8 cellular contexts compared by ENCODE assay signal in the genomic region with DNA sequence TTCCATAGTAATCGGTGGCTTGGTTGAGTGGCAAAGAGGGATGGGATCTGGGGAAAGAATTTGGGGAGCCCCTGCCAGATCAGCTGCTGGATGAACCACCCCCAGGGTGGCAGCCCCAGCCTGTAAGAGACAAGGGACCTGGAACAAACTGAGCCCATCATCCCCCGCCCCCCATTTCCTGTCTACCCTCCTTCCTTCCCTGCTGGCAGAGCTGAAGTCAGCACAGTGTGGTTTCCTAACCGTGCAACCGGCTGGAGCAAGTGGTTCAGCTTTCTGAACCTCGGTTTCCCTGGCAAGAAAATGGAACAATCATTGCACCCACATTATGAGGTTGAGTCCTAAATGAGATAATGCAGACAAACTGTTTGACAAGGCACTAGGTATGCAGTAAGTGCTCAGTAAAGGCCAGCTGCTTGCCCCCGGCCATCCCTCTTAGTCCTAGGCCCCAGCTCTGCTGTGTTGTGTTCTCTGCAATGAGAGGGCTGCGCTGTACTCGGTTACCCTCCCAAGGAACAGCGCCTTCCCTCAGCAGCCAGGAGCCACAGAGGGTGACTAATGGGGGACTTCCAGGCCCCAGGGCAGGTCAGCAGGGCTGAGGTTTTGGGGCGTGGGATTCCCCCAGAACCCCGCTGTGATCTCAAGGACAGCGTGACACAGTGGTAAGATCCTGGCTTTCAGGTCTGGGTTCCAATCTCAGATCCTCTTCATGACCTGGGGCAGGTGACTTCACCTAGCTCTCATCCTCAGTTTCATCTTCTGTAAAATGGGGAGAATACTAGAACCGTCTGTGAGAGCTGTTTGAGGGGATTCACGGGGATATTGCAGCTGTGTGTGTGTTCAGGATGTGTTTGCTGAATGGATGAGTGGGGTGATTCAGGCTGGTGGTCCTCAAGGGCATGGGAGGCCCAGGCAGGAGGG. TPM values are rescaled to one million over a fixed set of nuclear protein-coding genes. Genes with fewer than 3 reads are reported as not detected.
DNase-seq lines count a peak whose midpoint lies in the region; ATAC-seq and TF ChIP-seq lines count a peak whose summit lies in the region.

No MANE protein-coding gene starts in this region.

- H3K9me3 ChIP-seq in Peyer's patch (no peaks in the 10 kb centered on the region), esophagus squamous epithelium (no peaks in the 10 kb centered on the region)

- peak overlapping the region in 3 of 4 donors; percentile 16 to 73 (median 55) for H3K27ac ChIP-seq in Peyer's patch
- peak overlapping the region in 1 of 4 donors; percentile 38 for H3K27ac ChIP-seq in esophagus squamous epithelium

- intact Hi-C loops in esophagus squamous epithelium (cut with DNase I) = loop anchor here (5.0 kb wide), 1 partner anchor 55 kb away; a partner anchor contains a TSS

- H3K4me3 Mint-ChIP-seq in osteocyte (ENCODE audit: unreplicated experiment) = no peak overlapping the region

- H3K36me3 ChIP-seq in Peyer's patch (no peaks in the 10 kb centered on the region), esophagus squamous epithelium (no peaks in the 10 kb centered on the region)

- TF ChIP-seq POLR2A in GM18505 (IDR thresholded peaks at IDR 0.05; ENCODE audit: borderline replicate concordance, extremely low read depth, insufficient read depth, insufficient read length) = peak; percentile 40
- no peak for TF ChIP-seq POLR2A in Peyer's patch (IDR thresholded peaks at IDR 0.05)
- no peak for TF ChIP-seq POLR2A in esophagus squamous epithelium (IDR thresholded peaks at IDR 0.05)

- H3K27me3 Mint-ChIP-seq in osteocyte (ENCODE audit: unreplicated experiment) = no peaks in the 10 kb centered on the region

- H3K4me1 Mint-ChIP-seq in osteocyte (ENCODE audit: unreplicated experiment) = peaks cover 27% of the 10 kb centered on the region

- peak overlapping the region; percentile 41 for H3K27ac Mint-ChIP-seq in osteocyte (ENCODE audit: unreplicated experiment)

- peaks cover 1% of the 10 kb centered on the region for H3K36me3 Mint-ChIP-seq in osteocyte (ENCODE audit: unreplicated experiment)

- TF ChIP-seq CTCF in Peyer's patch (IDR thresholded peaks at IDR 0.05) (no peak), osteocyte (IDR thresholded peaks at IDR 0.05) (no peak), esophagus squamous epithelium (IDR thresholded peaks at IDR 0.05) (no peak)

- H3K4me1 ChIP-seq in Peyer's patch (peaks cover 0 to 17% (median 12%) of the 10 kb centered on the region in 4 donors), esophagus squamous epithelium (peaks cover 0 to 33% (median 13%) of the 10 kb centered on the region in 3 donors)

- 51 to 83% methylated on average over 2 to 9 of the region's 14 CpGs for WGBS in esophagus squamous epithelium, 2 donors

- H3K9me3 Mint-ChIP-seq in osteocyte (ENCODE audit: unreplicated experiment) = no peaks in the 10 kb centered on the region

- H3K27me3 ChIP-seq in Peyer's patch (no peaks in the 10 kb centered on the region), esophagus squamous epithelium (no peaks in the 10 kb centered on the region)

- DNase-seq in Peyer's patch (peak in 2 of 3 donors; percentile 71 to 73), osteocyte (ENCODE audit: extremely low spot score, unreplicated experiment) (no peak), DMS114 treated with DMSO at 0.1 percent for 48 hours (lab: John Stamatoyannopoulos, UW; ENCODE audit: unreplicated experiment) (no peak), esophagus squamous epithelium (lab: John Stamatoyannopoulos, UW) (no peak), NOMO-1 (lab: John Stamatoyannopoulos, UW; ENCODE audit: unreplicated experiment in 2 of 2) (no peak)
- DNase-seq in activated naive CD4-positive, alpha-beta T cell treated with Interleukin-2 at 50 U/mL for 16 hours = peak; percentile 87

- peak; percentile 73 for ATAC-seq in GM18505 (IDR thresholded peaks at IDR 0.05; ENCODE audit: unreplicated experiment)
- peak; percentile 83 for ATAC-seq in HG02798 (IDR thresholded peaks at IDR 0.05; ENCODE audit: poor library complexity, unreplicated experiment)

- H3K4me3 ChIP-seq in Peyer's patch = peak overlapping the region in 1 of 4 donors; percentile 0
- no peak overlapping the region for H3K4me3 ChIP-seq in esophagus squamous epithelium

RNA-seq across cellular contexts. Expression of a gene that starts 16.5 kb away (rescaled TPM):
- total RNA-seq in Peyer's patch (1 to 10 TPM; 2.4 to 9.4 (median 5.9) TPM), osteocyte (0.59 and 0.78 TPM in 2 replicates), esophagus squamous epithelium (10 to 100 TPM in 1 of 4 donors, 1 to 10 TPM in 3; 2.5 to 10.1 (median 5.6) TPM)

RNA-seq across cellular contexts. Expression of a gene that starts 19.3 kb away (rescaled TPM):
- total RNA-seq in Peyer's patch (10 to 100 TPM in 1 of 4 donors, 1 to 10 TPM in 3; 1.8 to 17.3 (median 3.4) TPM), osteocyte (54.0 and 58.8 TPM in 2 replicates), esophagus squamous epithelium (1 to 10 TPM in 3 of 4 donors, under 1 TPM in 1; 0.08 to 4.8 (median 2.0) TPM)

RNA-seq across cellular contexts. Expression of a gene that starts 54.8 kb away (rescaled TPM):
- total RNA-seq in Peyer's patch = 100 to 1,000 TPM; 121 to 146 (median 138) TPM
- 93.9 and 103 TPM in 2 replicates for total RNA-seq in osteocyte
- total RNA-seq in esophagus squamous epithelium = 100 to 1,000 TPM in 1 of 4 donors, 10 to 100 TPM in 3; 50.7 to 132 (median 85.3) TPM

RNA-seq across cellular contexts. Expression of a gene that starts 56.2 kb away (rescaled TPM):
- total RNA-seq in Peyer's patch (100 to 1,000 TPM in 1 of 4 donors, 10 to 100 TPM in 3; 67.8 to 205 (median 77.7) TPM), osteocyte (47.2 and 47.5 TPM in 2 replicates), esophagus squamous epithelium (10 to 100 TPM; 37.0 to 68.7 (median 48.2) TPM)

Comparison
In these comparisons a context has a peak if more than half of its experiments do, and no peak if none do; other contexts are left out.
1. DNase-seq: peak in Peyer's patch (2 of 3) and activated naive CD4-positive, alpha-beta T cell treated with Interleukin-2 at 50 U/mL for 16 hours (single experiment); none in osteocyte (single experiment), DMS114 treated with DMSO at 0.1 percent for 48 hours (single experiment), esophagus squamous epithelium (single experiment) and NOMO-1 (0 of 2).